ENCODE assay signal across 12 cellular contexts in genomic region chr22:46110215-46110614, GRCh38. TPM values are rescaled to one million over a fixed set of nuclear protein-coding genes. Genes with fewer than 3 reads are reported as not detected.
DNase-seq lines count a peak whose midpoint lies in the region; ATAC-seq, FAIRE-seq and TF ChIP-seq lines count a peak whose summit lies in the region.
"Had no signal": no experiment of that assay in that cellular context is flagged by ENCODE, and none has a peak within 500 bp of the region (broad histone marks: within the 10 kb centered on the region; RNA-seq: fewer than 3 reads in every experiment).

No MANE protein-coding gene starts in this region.

- H3K4me1 ChIP-seq in H1 (replicated peaks in 1 of 4; ENCODE audit: control insufficient read depth in 3 of 4, insufficient read depth in 4 of 4, low read length in 3 of 4) (peaks cover 0 to 16% (median 10%) of the 10 kb centered on the region in 4 experiments; a peak in 6 of 7 replicates), rectal smooth muscle tissue (ENCODE audit: control insufficient read depth, insufficient read depth, low read length) (peaks cover 66% of the 10 kb centered on the region)

- no TSS peak for BruUV-seq in Calu3 (replicated peaks; lab: Mats Ljungman, UMichigan)

- POLR2A ChIA-PET in H1 (lab: Charles Lee; ENCODE audit: partially characterized antibody): no interaction called here

- intact Hi-C loops in Calu3 (cut with micrococcal nuclease; ENCODE audit: unreplicated experiment): no loop called here

- no peaks in the 10 kb centered on the region for H3K23me2 ChIP-seq in H1 (ENCODE audit: low read depth, low read length)

- no peak overlapping the region for H4K5ac ChIP-seq in H1 (ENCODE audit: insufficient read length, low read depth, low read length)

- H2AFZ ChIP-seq in H1 (ENCODE audit: low read length): no peak overlapping the region
- H2AFZ ChIP-seq: PC-9 had no signal

- H3K9me3 ChIP-seq in H1 (ENCODE audit: insufficient read depth in 2 of 2, low read depth in 1 of 2, low read length in 1 of 2): no peaks in the 10 kb centered on the region

- no peak overlapping the region for H3K56ac ChIP-seq in H1 (replicated peaks; ENCODE audit: insufficient read length, low read depth, low read length)

- peaks cover 33% of the 10 kb centered on the region for H3K4me1 Mint-ChIP-seq in Calu3 (ENCODE audit: low read depth, unreplicated experiment)
- H3K4me1 Mint-ChIP-seq in osteocyte (ENCODE audit: unreplicated experiment): peaks cover 70% of the 10 kb centered on the region

- peak overlapping the region; percentile 11 for H4K91ac ChIP-seq in H1 (replicated peaks; ENCODE audit: insufficient read length, low read length)

- CTCF ChIA-PET in Calu3 (lab: Charles Lee): interaction anchor here (2.0 kb wide), 1 partner anchor 104 kb away, joined by 9 read pairs; no protein-coding TSS in a partner anchor
- CTCF ChIA-PET in H1 (lab: Charles Lee; ENCODE audit: partially characterized antibody): interaction anchor here (0.7 to 10.9 kb wide), 9 partner anchors 12 to 115 kb away, joined by 3 to 147 read pairs (median 5); no protein-coding TSS in a partner anchor

- no peak for ATAC-seq in GM18868 (IDR thresholded peaks at IDR 0.05; ENCODE audit: unreplicated experiment)
- ATAC-seq: HepG2 had no signal

- TF ChIP-seq CTCF in Calu3 (IDR thresholded peaks at IDR 0.05; ENCODE audit: unreplicated experiment): no peak
- TF ChIP-seq CTCF in NB4 (IDR thresholded peaks at IDR 0.05; ENCODE audit: low read depth, low read length): no peak
- TF ChIP-seq CTCF in H1 (IDR thresholded peaks at IDR 0.05; ENCODE audit: control extremely low read depth in 1 of 3, insufficient read depth in 1 of 3, low read depth in 1 of 3, low read length in 3 of 3): no peak
- no peak for TF ChIP-seq CTCF in osteocyte (IDR thresholded peaks at IDR 0.05)

- no peak for TF ChIP-seq RAD21 in H1 (IDR thresholded peaks at IDR 0.05 in 1 of 2, conservative IDR thresholded peaks at IDR 0.05 in 1 of 2; ENCODE audit: low read depth in 2 of 2, low read length in 2 of 2)

- WGBS in H1 (ENCODE audit: extremely low coverage in 1 of 2, insufficient coverage in 1 of 2, insufficient read length in 1 of 2, insufficient replicate concordance in 2 of 2, low coverage in 1 of 2, low lambda C conversion rate in 2 of 2, missing lambda C conversion rate in 1 of 2), 2 experiments: 79% methylated on average over 9 of the region's 9 CpGs; no CpG with 5 or more reads in 1 of the 2 experiments

- FAIRE-seq in H1 (lab: Jason Lieb, UNC): no peak
- FAIRE-seq: HepG2 had no signal

- TF ChIP-seq EP300 in H1 (IDR thresholded peaks at IDR 0.05; ENCODE audit: borderline replicate concordance in 1 of 2, low read depth in 2 of 2, low read length in 2 of 2): no peak

- H3K27me3 ChIP-seq in H1 (replicated peaks in 1 of 4; ENCODE audit: control insufficient read depth in 3 of 4, extremely low read depth in 1 of 4, insufficient read depth in 3 of 4, low read length in 3 of 4) (no peaks in the 10 kb centered on the region), rectal smooth muscle tissue (ENCODE audit: control insufficient read depth, insufficient read depth, low read length) (no peaks in the 10 kb centered on the region)

- no peak overlapping the region for H2BK12ac ChIP-seq in H1 (ENCODE audit: low read depth, low read length)

- peaks cover 0 to 1% of the 10 kb centered on the region in 2 experiments for H4K20me1 ChIP-seq in H1 (replicated peaks in 1 of 2; ENCODE audit: control insufficient read depth in 1 of 2, insufficient read depth in 2 of 2, low read length in 2 of 2)

- H3K4me3 ChIP-seq in NB4 (ENCODE audit: low read depth, low read length): no peak overlapping the region
- H3K4me3 ChIP-seq in H1 (ENCODE audit: extremely low read depth in 1 of 4, insufficient read depth in 2 of 4, low read depth in 3 of 4, low read length in 4 of 4): no peak overlapping the region
- H3K4me3 ChIP-seq in rectal smooth muscle tissue (ENCODE audit: low read length): no peak overlapping the region
- H3K4me3 ChIP-seq: PC-9 had no signal

- TF ChIP-seq POLR2A in NB4 (IDR thresholded peaks at IDR 0.05; ENCODE audit: extremely low read depth, insufficient read length) (no peak), H1 (IDR thresholded peaks at IDR 0.05; ENCODE audit: control extremely low read depth in 1 of 2, low read depth in 2 of 2, low read length in 2 of 2) (no peak)

- no peak overlapping the region for H3K4me2 ChIP-seq in H1 (ENCODE audit: insufficient read depth in 1 of 2, low read depth in 2 of 2, low read length in 2 of 2)
- H3K4me2 ChIP-seq: PC-9 had no signal

- H3K14ac ChIP-seq in H1 (ENCODE audit: insufficient read length): no peak overlapping the region

- no peak overlapping the region; the same call in none of the 2 replicates for H4K8ac ChIP-seq in H1 (ENCODE audit: extremely low read depth, insufficient read depth, low read length)

- H3K27ac Mint-ChIP-seq in Calu3 (ENCODE audit: unreplicated experiment) (no peak overlapping the region), osteocyte (ENCODE audit: unreplicated experiment) (no peak overlapping the region)

- H3K79me2 ChIP-seq in H1 (ENCODE audit: control insufficient read depth in 1 of 2, insufficient read depth in 2 of 2, low read length in 2 of 2): no peaks in the 10 kb centered on the region

- H3K23ac ChIP-seq in H1 (ENCODE audit: insufficient read length): no peak overlapping the region

- H2BK120ac ChIP-seq in H1 (replicated peaks; ENCODE audit: low read depth, low read length): no peak overlapping the region

- H3K4ac ChIP-seq in H1 (replicated peaks; ENCODE audit: insufficient read length, low read depth, low read length): no peak overlapping the region

- H2BK15ac ChIP-seq in H1 (ENCODE audit: low read length): no peak overlapping the region

- H3K18ac ChIP-seq in H1 (ENCODE audit: extremely low read depth, low read length): no peak overlapping the region; the same call in 1 of the 2 replicates

- DNase-seq in Calu3: peak; percentile 64
- DNase-seq in NB4 (ENCODE audit: low read depth): peak; percentile 35
- no peak for DNase-seq in H1 (ENCODE audit: low read depth in 1 of 2, low spot score in 2 of 2)
- no peak for DNase-seq in osteocyte (ENCODE audit: extremely low spot score, unreplicated experiment)
- DNase-seq in HPDE6-E6E7 (ENCODE audit: extremely low spot score): no peak
- no peak for DNase-seq in NCI-H1436 (lab: John Stamatoyannopoulos, UW)
- DNase-seq: activated effector memory CD4-positive, alpha-beta T cell treated with Interleukin-2 at 50 U/mL for 16 hours had no signal

- H3K9ac ChIP-seq in H1 (replicated peaks in 1 of 4; ENCODE audit: extremely low read depth in 1 of 4, low read depth in 3 of 4, low read length in 3 of 4) (no peak overlapping the region), rectal smooth muscle tissue (ENCODE audit: low read length) (no peak overlapping the region)

- H3K4me3 Mint-ChIP-seq in Calu3 (ENCODE audit: low read depth, unreplicated experiment) (no peak overlapping the region), osteocyte (ENCODE audit: unreplicated experiment) (no peak overlapping the region)
- H3K4me3 Mint-ChIP-seq: neural crest cell had no signal

- H3K79me1 ChIP-seq in H1 (ENCODE audit: low read depth, low read length): no peaks in the 10 kb centered on the region

- 0 out of 2 replicates have a peak overlapping the region, but pooled peaks have one; percentile 24 for H2BK5ac ChIP-seq in H1 (ENCODE audit: low read depth, low read length)

- H2AK5ac ChIP-seq in H1 (ENCODE audit: low read depth, low read length): 0 out of 2 replicates have a peak overlapping the region, but pooled peaks have one; percentile 56

- H3K36me3 ChIP-seq in H1 (ENCODE audit: control insufficient read depth in 2 of 4, insufficient read depth in 4 of 4, low read length in 3 of 4): no peaks in the 10 kb centered on the region; a peak in 1 of 8 replicates
- peaks cover 24% of the 10 kb centered on the region for H3K36me3 ChIP-seq in rectal smooth muscle tissue (ENCODE audit: control insufficient read depth, insufficient read depth, low read length)

- H3K27me3 Mint-ChIP-seq in Calu3 (ENCODE audit: unreplicated experiment): no peaks in the 10 kb centered on the region
- H3K27me3 Mint-ChIP-seq in osteocyte (ENCODE audit: unreplicated experiment): no peaks in the 10 kb centered on the region

- H3K27ac ChIP-seq in H1 (ENCODE audit: low read depth, low read length): no peak overlapping the region
- peak overlapping the region; percentile 75 for H3K27ac ChIP-seq in rectal smooth muscle tissue (ENCODE audit: low read depth, low read length)
- H3K27ac ChIP-seq: PC-9 had no signal

- H3K36me3 Mint-ChIP-seq in Calu3 (ENCODE audit: insufficient read depth, unreplicated experiment): peaks cover 99% of the 10 kb centered on the region
- peaks cover 12% of the 10 kb centered on the region for H3K36me3 Mint-ChIP-seq in osteocyte (ENCODE audit: unreplicated experiment)

- H2BK20ac ChIP-seq in H1 (ENCODE audit: low read length): no peak overlapping the region

- H3K9me3 Mint-ChIP-seq in Calu3 (ENCODE audit: low read depth, unreplicated experiment): no peaks in the 10 kb centered on the region
- no peaks in the 10 kb centered on the region for H3K9me3 Mint-ChIP-seq in osteocyte (ENCODE audit: unreplicated experiment)
- H3K9me3 Mint-ChIP-seq: neural crest cell had no signal

TF ChIP-seq in H1, 55 proteins besides CTCF, POLR2A, EP300 and RAD21:
- TF ChIP-seq PHF8 (conservative IDR thresholded peaks at IDR 0.05; ENCODE audit: low read depth, low read length) (no peak), JUND (IDR thresholded peaks at IDR 0.05; ENCODE audit: low read length) (peak; percentile 41; the same call in 1 of the 2 replicates)

RNA-seq across cellular contexts. Expression of gene PPARA, which starts 40.1 kb away (rescaled TPM):
- 22.7 and 31.5 TPM in 2 replicates for total RNA-seq in Calu3 (2022)
- total RNA-seq in H1 (2021; fragmentation: NEBNext Ultra II Directional; extraction: Animal tissue kit (Norgen Biotek cat#: 25700)): 8.2 and 10.0 TPM in 2 replicates
- polyA plus RNA-seq in H1 (2011; rRNA removed): 3.1 and 3.3 TPM in 2 replicates
- 3.6 TPM for polyA plus RNA-seq in H1 (2011; cell fraction: cytosol; rRNA removed)
- polyA plus RNA-seq in H1 (2011; cell fraction: nucleus; rRNA removed): 9.9 TPM
- 3.8 to 4.8 TPM (median 4.5 TPM) in 4 replicates for polyA plus RNA-seq in H1 (2012, experiment 1 of 2)
- 3.1 TPM for polyA plus RNA-seq in H1 (2012, experiment 2 of 2)
- 3.9 TPM for polyA plus RNA-seq in H1 (2013, experiment 1 of 2)
- 3.4 TPM for polyA plus RNA-seq in H1 (2013, experiment 2 of 2)
- polyA minus RNA-seq in H1 (2011; rRNA and poly(A)+ RNA removed): 6.5 and 7.4 TPM in 2 replicates
- 3.2 TPM for polyA minus RNA-seq in H1 (2011; cell fraction: cytosol; rRNA and poly(A)+ RNA removed)
- 14.7 TPM for polyA minus RNA-seq in H1 (2011; cell fraction: nucleus; rRNA and poly(A)+ RNA removed)
- 21.8 and 21.9 TPM in 2 replicates for total RNA-seq in osteocyte

Comparison
In these comparisons a context has a peak if more than half of its experiments do, and no peak if none do; other contexts are left out.
1. DNase-seq: peak in Calu3 (single experiment) and NB4 (single experiment); none in H1 (0 of 2), osteocyte (single experiment), HPDE6-E6E7 (single experiment) and NCI-H1436 (single experiment).